Comparison of ENCODE assay signal across 11 cellular contexts in genomic region chr12:6824962-6825381, GRCh38. TPM values are rescaled to one million over a fixed set of nuclear protein-coding genes. Genes with fewer than 3 reads are reported as not detected.
DNase-seq lines count a peak whose midpoint lies in the region; ATAC-seq and TF ChIP-seq lines count a peak whose summit lies in the region.
"Had no signal": no experiment of that assay in that cellular context is flagged by ENCODE, and none has a peak within 500 bp of the region (broad histone marks: within the 10 kb centered on the region; RNA-seq: fewer than 3 reads in every experiment).

No MANE protein-coding gene starts in this region.

- POLR2A ChIA-PET in AG04450 (lab: Yijun Ruan, JAX): interaction anchor here (1.9 kb wide), 1 partner anchor 72 kb away, joined by 6 read pairs; the partner anchor contains the start of gene MLF2

- no peaks in the 10 kb centered on the region; the same call in 1 of the 2 replicates for H3K9me3 ChIP-seq in AG04450 (ENCODE audit: control insufficient read depth, insufficient read depth, low read length)
- H3K9me3 ChIP-seq: stomach had no signal

- ATAC-seq in GM19351 (IDR thresholded peaks at IDR 0.05; ENCODE audit: unreplicated experiment): no peak

- no peak for TF ChIP-seq CTCF in AG04450 (IDR thresholded peaks at IDR 0.05; ENCODE audit: low read depth, low read length)
- no peak for TF ChIP-seq CTCF in cardiac fibroblast (IDR thresholded peaks at IDR 0.05; ENCODE audit: low read depth, low read length)

- no peaks in the 10 kb centered on the region for H3K27me3 ChIP-seq in AG04450 (ENCODE audit: control insufficient read depth, insufficient read depth, low read length)

- H3K27ac ChIP-seq in AG04450 (ENCODE audit: low read depth, low read length): no peak overlapping the region
- H3K27ac ChIP-seq: KMS-11 had no signal

- DNase-seq in AG04450 (ENCODE audit: low read depth, low spot score) (no peak), HT1080 (ENCODE audit: low read depth) (peak; percentile 65), cardiac fibroblast (ENCODE audit: low read depth in 2 of 2) (peak; percentile 22 to 60), iris pigment epithelial cell (ENCODE audit: low read depth) (peak; percentile 45), SHP77 (lab: John Stamatoyannopoulos, UW) (no peak), NCI-H1694 treated with DMSO at 0.1 percent for 48 hours (lab: John Stamatoyannopoulos, UW) (no peak), NCI-H2029 treated with DMSO at 0.1 percent for 48 hours (lab: John Stamatoyannopoulos, UW) (no peak)

- peak overlapping the region; percentile 36; the same call in 1 of the 2 replicates for H3K4me3 ChIP-seq in AG04450 (ENCODE audit: low read depth, low read length)
- H3K4me3 ChIP-seq in cardiac fibroblast (replicated peaks in 1 of 2; ENCODE audit: low read depth in 2 of 2, low read length in 2 of 2): peak overlapping the region in 1 of 2 donors; percentile 46

- CTCF ChIA-PET in AG04450 (lab: Charles Lee): interaction anchor here (0.5 to 11.8 kb wide), 26 partner anchors 9 to 271 kb away, joined by 3 to 165 read pairs (median 4); partner anchors contain the start of genes CD4, COPS7A and MLF2

RNA-seq across cellular contexts. Expression of gene P3H3, which starts 3.2 kb away (rescaled TPM):
- polyA plus RNA-seq in AG04450 (2011; rRNA removed): 45.5 and 65.3 TPM in 2 replicates
- polyA minus RNA-seq in AG04450 (2011; rRNA and poly(A)+ RNA removed): 29.9 and 33.6 TPM in 2 replicates
- total RNA-seq in HT1080 (2014; rRNA removed; shearing (Covaris generic)): 31.5 and 31.7 TPM in 2 replicates
- polyA plus RNA-seq in HT1080 (2015; cell fraction: cytosol; rRNA removed): 52.4 and 56.8 TPM in 2 replicates
- polyA plus RNA-seq in HT1080 (2015; cell fraction: nucleus; rRNA removed): 111 and 113 TPM in 2 replicates

RNA-seq across cellular contexts. Expression of gene GPR162, which starts 3.4 kb away (rescaled TPM):
- 5.2 and 7.6 TPM in 2 replicates for polyA plus RNA-seq in AG04450 (2011; rRNA removed)
- 6.8 and 7.5 TPM in 2 replicates for polyA minus RNA-seq in AG04450 (2011; rRNA and poly(A)+ RNA removed)
- total RNA-seq in HT1080 (2014; rRNA removed; shearing (Covaris generic)): 7.2 and 8.7 TPM in 2 replicates
- 1.6 and 3.2 TPM in 2 replicates for polyA plus RNA-seq in HT1080 (2015; cell fraction: cytosol; rRNA removed)
- 6.1 and 8.3 TPM in 2 replicates for polyA plus RNA-seq in HT1080 (2015; cell fraction: nucleus; rRNA removed)
- total RNA-seq: CD4-positive, alpha-beta T cell had no signal

RNA-seq across cellular contexts. Expression of gene GNB3, which starts 15.8 kb away (rescaled TPM):
- 3.4 and 3.6 TPM in 2 replicates for polyA plus RNA-seq in AG04450 (2011; rRNA removed)
- 3.8 and 4.4 TPM in 2 replicates for polyA minus RNA-seq in AG04450 (2011; rRNA and poly(A)+ RNA removed)
- total RNA-seq in HT1080 (2014; rRNA removed; shearing (Covaris generic)): 1.5 and 1.6 TPM in 2 replicates
- 2.3 and 3.7 TPM in 2 replicates for polyA plus RNA-seq in HT1080 (2015; cell fraction: cytosol; rRNA removed)
- 23.9 and 27.2 TPM in 2 replicates for polyA plus RNA-seq in HT1080 (2015; cell fraction: nucleus; rRNA removed)

RNA-seq across cellular contexts. Expression of gene CDCA3, which starts 26.1 kb away (rescaled TPM):
- 11.6 and 12.5 TPM in 2 replicates for polyA plus RNA-seq in AG04450 (2011; rRNA removed)
- 8.0 and 8.7 TPM in 2 replicates for polyA minus RNA-seq in AG04450 (2011; rRNA and poly(A)+ RNA removed)
- total RNA-seq in HT1080 (2014; rRNA removed; shearing (Covaris generic)): 129 and 190 TPM in 2 replicates
- polyA plus RNA-seq in HT1080 (2015; cell fraction: cytosol; rRNA removed): 41.6 and 59.0 TPM in 2 replicates
- 125 and 147 TPM in 2 replicates for polyA plus RNA-seq in HT1080 (2015; cell fraction: nucleus; rRNA removed)

RNA-seq across cellular contexts. Expression of gene USP5, which starts 27.0 kb away (rescaled TPM):
- polyA plus RNA-seq in AG04450 (2011; rRNA removed): 47.1 and 54.8 TPM in 2 replicates
- polyA minus RNA-seq in AG04450 (2011; rRNA and poly(A)+ RNA removed): 96.2 and 123 TPM in 2 replicates
- 109 and 112 TPM in 2 replicates for total RNA-seq in HT1080 (2014; rRNA removed; shearing (Covaris generic))
- 51.4 and 54.0 TPM in 2 replicates for polyA plus RNA-seq in HT1080 (2015; cell fraction: cytosol; rRNA removed)
- polyA plus RNA-seq in HT1080 (2015; cell fraction: nucleus; rRNA removed): 143 and 144 TPM in 2 replicates

Comparison
In these comparisons a context has a peak if more than half of its experiments do, and no peak if none do; other contexts are left out.
1. DNase-seq: peak in HT1080 (single experiment), cardiac fibroblast (2 of 2) and iris pigment epithelial cell (single experiment); none in AG04450 (single experiment), SHP77 (0 of 2), NCI-H1694 treated with DMSO at 0.1 percent for 48 hours (single experiment) and NCI-H2029 treated with DMSO at 0.1 percent for 48 hours (single experiment).